ENCODE assay signal across 20 cellular contexts in genomic region chr11:45723421-45723820, GRCh38. TPM values are rescaled to one million over a fixed set of nuclear protein-coding genes. Genes with fewer than 3 reads are reported as not detected.
"Had no signal": no experiment of that assay in that cellular context is flagged by ENCODE, and none has a peak within 500 bp of the region (broad histone marks: within the 10 kb centered on the region; RNA-seq: fewer than 3 reads in every experiment).

No MANE protein-coding gene starts in this region.

- H3K4me2 ChIP-seq: SK-N-SH had no signal

- H3K9me3 ChIP-seq: SK-N-SH had no signal

- H3K27ac ChIP-seq: RWPE1 had no signal

- H3K9ac ChIP-seq: SK-N-SH had no signal

- DNase-seq: KBM-7; NCI-H1092; NCI-H1417 treated with DMSO at 0.1 percent for 48 hours; NCI-H146; NCI-H1930; NCI-H2081; NCI-H2107; NCI-H2227 treated with DMSO at 0.1 percent for 48 hours; NCI-H510A; NCI-H774; NK-92 treated with Interleukin-12 subunit alpha and Interleukin-12 subunit beta, amount 100 ng/mL, for 24 hours; PC-3; SHP77; SK-N-SH had no signal

- ATAC-seq: Panc1, PC-3 had no signal

RNA-seq across cellular contexts. Expression of gene CHST1, which starts 58.0 kb away (rescaled TPM):
- total RNA-seq: HT-29, MCF 10A, OCI-LY7, PC-3, SK-MEL-5 had no signal
